Comparison of ENCODE assay signal across 20 cellular contexts in the genomic region with DNA sequence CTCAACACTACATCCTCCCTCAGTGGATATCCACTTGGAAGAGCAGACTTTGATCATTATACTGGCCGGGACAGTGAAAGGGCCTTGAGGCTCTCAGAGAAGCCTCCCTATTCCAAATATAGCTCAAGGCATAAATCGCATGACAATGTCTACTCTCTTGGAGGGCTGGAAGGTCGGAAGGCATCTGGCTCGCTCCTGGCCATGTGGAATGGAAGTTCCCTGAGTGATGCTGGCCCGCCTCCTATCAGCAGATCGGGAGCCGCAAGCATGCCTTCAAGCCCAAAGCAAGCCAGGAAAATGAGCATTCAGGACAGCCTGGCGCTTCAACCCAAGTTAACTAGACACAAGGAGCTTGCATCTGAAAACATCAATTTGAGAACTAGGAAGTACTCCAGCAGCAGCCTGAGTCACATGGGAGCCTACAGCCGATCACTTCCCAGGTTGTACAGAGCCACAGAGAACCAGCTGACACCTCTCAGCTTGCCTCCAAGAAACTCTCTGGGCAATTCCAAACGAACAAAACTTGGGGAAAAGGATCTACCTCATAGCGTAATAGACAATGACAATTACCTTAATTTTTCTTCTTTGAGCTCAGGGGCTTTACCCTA. TPM values are rescaled to one million over a fixed set of nuclear protein-coding genes. Genes with fewer than 3 reads are reported as not detected.
A peak's percentile ranks its signal among the peaks of the same experiment; 100 is the strongest.
DNase-seq lines count a peak whose midpoint lies in the region; ATAC-seq and TF ChIP-seq lines count a peak whose summit lies in the region.
"Had no signal": no experiment of that assay in that cellular context is flagged by ENCODE, and none has a peak within 500 bp of the region (broad histone marks: within the 10 kb centered on the region; RNA-seq: fewer than 3 reads in every experiment).

No MANE protein-coding gene starts in this region.

- ATAC-seq in WTC11 (peak; percentile 82), heart left ventricle (peak; percentile 68 to 85 (median 80)), GM19467 (IDR thresholded peaks at IDR 0.05; ENCODE audit: unreplicated experiment) (no peak)
- no peak for ATAC-seq in activated CD8-positive, alpha-beta T cell treated with anti-CD3 and anti-CD28 coated beads for 36 hours
- ATAC-seq: activated CD8-positive, alpha-beta T cell treated with anti-CD3 and anti-CD28 coated beads, Interleukin-2, amount 10 ng/mL, durations not matched to agents 7 days and 5 days; stimulated activated naive CD8-positive, alpha-beta T cell treated with anti-CD3 and anti-CD28 coated beads, Interleukin-15, amount 100 ng/mL, for 72 hours had no signal

- DNase-seq in ELF-1 (ENCODE audit: low read depth, low spot score) (peak; percentile 85), WTC11 (ENCODE audit: low spot score) (peak; percentile 25), heart left ventricle (peak; percentile 37 to 73 (median 61)), neural crest cell (ENCODE audit: low read depth, low spot score) (no peak)
- DNase-seq in activated CD8-positive, alpha-beta T cell treated with anti-CD3 and anti-CD28 coated beads for 36 hours = no peak
- no peak for DNase-seq in stimulated activated naive CD4-positive, alpha-beta T cell treated with Interleukin-2 at 50 U/mL for 16 hours (lab: John Stamatoyannopoulos, UW)
- DNase-seq in activated CD4-positive, alpha-beta T cell treated with anti-CD3 and anti-CD28 coated beads for 48 hours = no peak
- DNase-seq: activated CD4-positive, CD25-positive, alpha-beta regulatory T cell treated with anti-CD3 and anti-CD28 coated beads, Interleukin-2, amount 50 U/mL, for 72 hours; activated CD8-positive, alpha-beta T cell treated with anti-CD3 and anti-CD28 coated beads, Interleukin-2, amount 10 ng/mL, durations not matched to agents 7 days and 5 days; activated naive CD8-positive, alpha-beta T cell treated with anti-CD3 and anti-CD28 coated beads for 36 hours; CD4-positive, alpha-beta memory T cell; GOT3; NCI-H1105 treated with DMSO at 0.1 percent for 48 hours; NCI-H2081; NCI-H748 treated with DMSO at 0.1 percent for 48 hours; RPMI8226; stimulated activated naive CD8-positive, alpha-beta T cell treated with anti-CD3 and anti-CD28 coated beads, Interleukin-15, amount 100 ng/mL, for 72 hours; thyroid gland had no signal

- WGBS in heart left ventricle, 4 donors = 52 to 68% (median 57%) methylated on average over 11 of the region's 11 CpGs

- intact Hi-C loops in heart left ventricle (cut with DNase I) = no loop called here
- intact Hi-C loops in activated CD8-positive, alpha-beta T cell treated with anti-CD3 and anti-CD28 coated beads for 36 hours (cut with micrococcal nuclease) = no loop called here

- no peaks in the 10 kb centered on the region for H3K27me3 ChIP-seq in heart left ventricle
- H3K27me3 ChIP-seq: thyroid gland had no signal

- POLR2A ChIA-PET in WTC11 (lab: Charles Lee) = no interaction called here
- POLR2A ChIA-PET in activated CD8-positive, alpha-beta T cell treated with anti-CD3 and anti-CD28 coated beads for 36 hours (lab: Charles Lee) = no interaction called here

- TF ChIP-seq CTCF in WTC11 (IDR thresholded peaks at IDR 0.05) = no peak
- no peak for TF ChIP-seq CTCF in heart left ventricle (IDR thresholded peaks at IDR 0.05)
- no peak for TF ChIP-seq CTCF in neural crest cell (conservative IDR thresholded peaks at IDR 0.05)
- no peak for TF ChIP-seq CTCF in activated CD8-positive, alpha-beta T cell treated with anti-CD3 and anti-CD28 coated beads for 36 hours (IDR thresholded peaks at IDR 0.05)

- peaks cover 0 to 47% (median 19%) of the 10 kb centered on the region in 9 donors for H3K36me3 ChIP-seq in heart left ventricle
- H3K36me3 ChIP-seq: thyroid gland had no signal

- H3K9me3 ChIP-seq in heart left ventricle = peaks cover 0 to 15% (median 0%) of the 10 kb centered on the region in 12 donors
- H3K9me3 ChIP-seq: thyroid gland had no signal

- no peak for TF ChIP-seq POLR2A in heart left ventricle (IDR thresholded peaks at IDR 0.05)

- H3K27me3 Mint-ChIP-seq in WTC11 (ENCODE audit: low read depth) (no peaks in the 10 kb centered on the region), neural crest cell (ENCODE audit: low read depth) (no peaks in the 10 kb centered on the region)
- H3K27me3 Mint-ChIP-seq in activated CD8-positive, alpha-beta T cell treated with anti-CD3 and anti-CD28 coated beads for 36 hours = no peaks in the 10 kb centered on the region
- H3K27me3 Mint-ChIP-seq: activated naive CD8-positive, alpha-beta T cell treated with anti-CD3 and anti-CD28 coated beads for 36 hours; CD4-positive, alpha-beta memory T cell; stimulated activated naive CD8-positive, alpha-beta T cell treated with anti-CD3 and anti-CD28 coated beads, Interleukin-15, amount 100 ng/mL, for 72 hours had no signal

- H3K4me3 Mint-ChIP-seq in WTC11 (no peak overlapping the region), neural crest cell (no peak overlapping the region)
- H3K4me3 Mint-ChIP-seq in activated CD8-positive, alpha-beta T cell treated with anti-CD3 and anti-CD28 coated beads for 36 hours = no peak overlapping the region
- H3K4me3 Mint-ChIP-seq: activated CD8-positive, alpha-beta T cell treated with anti-CD3 and anti-CD28 coated beads, Interleukin-2, amount 10 ng/mL, durations not matched to agents 7 days and 5 days; activated naive CD8-positive, alpha-beta T cell treated with anti-CD3 and anti-CD28 coated beads for 36 hours; stimulated activated naive CD8-positive, alpha-beta T cell treated with anti-CD3 and anti-CD28 coated beads, Interleukin-15, amount 100 ng/mL, for 72 hours had no signal

- peak overlapping the region; percentile 5; the same call in 1 of the 2 replicates for H3K27ac Mint-ChIP-seq in WTC11
- H3K27ac Mint-ChIP-seq in neural crest cell (ENCODE audit: unreplicated experiment) = peak overlapping the region; percentile 66
- H3K27ac Mint-ChIP-seq in activated CD8-positive, alpha-beta T cell treated with anti-CD3 and anti-CD28 coated beads for 36 hours = no peak overlapping the region
- H3K27ac Mint-ChIP-seq: activated CD8-positive, alpha-beta T cell treated with anti-CD3 and anti-CD28 coated beads, Interleukin-2, amount 10 ng/mL, durations not matched to agents 7 days and 5 days; activated naive CD8-positive, alpha-beta T cell treated with anti-CD3 and anti-CD28 coated beads for 36 hours; stimulated activated naive CD8-positive, alpha-beta T cell treated with anti-CD3 and anti-CD28 coated beads, Interleukin-15, amount 100 ng/mL, for 72 hours had no signal

- H3K27ac ChIP-seq in heart left ventricle = peak overlapping the region in 11 of 12 donors; percentile 27 to 71 (median 58)
- H3K27ac ChIP-seq: thyroid gland had no signal

- H3K4me1 ChIP-seq in heart left ventricle = peaks cover 0 to 77% (median 44%) of the 10 kb centered on the region in 12 donors
- H3K4me1 ChIP-seq: thyroid gland had no signal

- H3K36me3 Mint-ChIP-seq in WTC11 (peaks cover 10% of the 10 kb centered on the region), neural crest cell (ENCODE audit: low read depth) (peaks cover 40% of the 10 kb centered on the region)
- no peaks in the 10 kb centered on the region for H3K36me3 Mint-ChIP-seq in activated CD8-positive, alpha-beta T cell treated with anti-CD3 and anti-CD28 coated beads for 36 hours (ENCODE audit: low read depth)
- H3K36me3 Mint-ChIP-seq: activated naive CD8-positive, alpha-beta T cell treated with anti-CD3 and anti-CD28 coated beads for 36 hours had no signal

- H3K4me3 ChIP-seq in heart left ventricle = no peak overlapping the region
- H3K4me3 ChIP-seq: lung, thyroid gland had no signal

- CTCF ChIA-PET in WTC11 (lab: Charles Lee) = interaction anchor here (1.3 to 1.6 kb wide), 2 partner anchors 129 to 169 kb away, joined by 3 to 4 read pairs; no protein-coding TSS in a partner anchor
- CTCF ChIA-PET in activated CD8-positive, alpha-beta T cell treated with anti-CD3 and anti-CD28 coated beads for 36 hours (lab: Charles Lee) = interaction anchor here (0.9 to 1.2 kb wide), 2 partner anchors 10 to 159 kb away, joined by 3 read pairs; no protein-coding TSS in a partner anchor

- H3K4me1 Mint-ChIP-seq in WTC11 (peaks cover 34% of the 10 kb centered on the region), neural crest cell (peaks cover 26% of the 10 kb centered on the region)
- H3K4me1 Mint-ChIP-seq in activated CD8-positive, alpha-beta T cell treated with anti-CD3 and anti-CD28 coated beads for 36 hours (ENCODE audit: low read depth) = peaks cover 3% of the 10 kb centered on the region
- H3K4me1 Mint-ChIP-seq: CD4-positive, alpha-beta memory T cell; stimulated activated naive CD8-positive, alpha-beta T cell treated with anti-CD3 and anti-CD28 coated beads, Interleukin-15, amount 100 ng/mL, for 72 hours had no signal

- H3K9me3 Mint-ChIP-seq in WTC11 (no peaks in the 10 kb centered on the region), neural crest cell (peaks cover 6% of the 10 kb centered on the region)
- H3K9me3 Mint-ChIP-seq in activated CD8-positive, alpha-beta T cell treated with anti-CD3 and anti-CD28 coated beads for 36 hours = no peaks in the 10 kb centered on the region
- H3K9me3 Mint-ChIP-seq: activated naive CD8-positive, alpha-beta T cell treated with anti-CD3 and anti-CD28 coated beads for 36 hours had no signal

TF ChIP-seq in WTC11, 78 proteins besides CTCF, POLR2A, EP300 and RAD21:
- TF ChIP-seq GRHL2 (CRISPR knock-in tag; IDR thresholded peaks at IDR 0.05; ENCODE audit: insufficient replicate concordance, severe bottlenecking) = no peak

RNA-seq across cellular contexts. Expression of gene PHLDB2, which starts 25.4 kb away (rescaled TPM):
- total RNA-seq in WTC11 (2021) = 23.5 to 40.3 TPM (median 24.9 TPM) in 3 replicates
- total RNA-seq in heart left ventricle = 100 to 1,000 TPM in 8 of 9 donors, 10 to 100 TPM in 1; 85.1 to 280 (median 121) TPM
- 10 to 100 TPM; 59.0 to 87.2 TPM for polyA plus RNA-seq in heart left ventricle
- total RNA-seq in neural crest cell = 45.8 and 49.0 TPM in 2 replicates
- total RNA-seq in activated CD8-positive, alpha-beta T cell treated with anti-CD3 and anti-CD28 coated beads for 36 hours = 1 to 10 TPM; 1.2 to 2.4 TPM

Comparison
In these comparisons a context has a peak if more than half of its experiments do, and no peak if none do; other contexts are left out.
1. DNase-seq: peak in ELF-1 (single experiment), WTC11 (single experiment) and heart left ventricle (5 of 5); none in neural crest cell (single experiment), activated CD8-positive, alpha-beta T cell treated with anti-CD3 and anti-CD28 coated beads for 36 hours (single experiment), stimulated activated naive CD4-positive, alpha-beta T cell treated with Interleukin-2 at 50 U/mL for 16 hours (single experiment) and activated CD4-positive, alpha-beta T cell treated with anti-CD3 and anti-CD28 coated beads for 48 hours (single experiment).
2. ATAC-seq: peak in WTC11 (single experiment) and heart left ventricle (4 of 4); none in GM19467 (single experiment) and activated CD8-positive, alpha-beta T cell treated with anti-CD3 and anti-CD28 coated beads for 36 hours (single experiment).